In the genomic region with DNA sequence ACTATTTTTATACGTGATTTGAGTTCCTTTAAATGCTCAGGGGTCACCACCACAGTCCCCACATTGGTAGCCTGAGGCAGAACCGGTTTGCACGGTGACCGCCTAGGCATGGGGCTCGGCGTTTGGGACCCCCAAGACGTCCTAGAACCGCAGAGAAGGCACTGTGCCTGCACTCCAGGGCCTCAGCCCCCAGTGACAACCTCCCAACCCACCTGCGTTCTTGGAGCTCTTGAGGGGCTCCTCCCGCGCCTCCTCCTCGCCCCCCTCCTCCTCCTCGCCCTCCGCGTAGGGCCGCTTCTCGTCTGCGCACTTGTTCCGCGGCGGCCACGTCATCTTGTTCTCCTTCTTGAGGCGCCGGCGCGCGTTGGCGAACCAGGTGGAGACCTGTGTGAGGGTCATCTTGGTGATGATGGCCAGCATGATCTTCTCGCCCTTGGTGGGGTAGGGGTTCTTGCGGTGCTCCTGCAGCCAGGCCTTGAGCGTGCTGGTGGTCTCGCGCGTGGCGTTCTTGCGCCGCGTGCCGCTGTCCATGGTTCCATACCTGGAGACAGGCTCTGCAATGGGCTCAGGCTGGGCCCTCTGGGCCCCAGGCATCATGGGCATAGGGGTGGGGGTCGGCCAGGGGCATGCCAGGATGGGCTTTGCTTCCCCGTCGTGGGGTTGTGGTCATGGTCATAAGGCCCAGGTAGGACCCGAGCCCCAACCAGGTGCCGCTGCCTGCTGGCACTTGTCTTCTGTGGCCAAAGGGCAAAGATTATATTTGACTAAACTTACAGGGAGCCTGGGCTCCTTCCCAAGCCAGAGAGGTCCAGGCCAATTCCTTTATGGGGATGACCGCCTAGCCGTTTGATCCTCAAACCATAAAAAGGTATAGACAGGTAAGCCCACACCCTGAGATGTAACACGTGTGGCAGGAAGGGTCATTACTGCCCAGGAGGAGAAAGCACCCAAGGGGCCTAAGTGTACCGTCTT, we compare ENCODE assay signal across 1 cellular context.
TF ChIP-seq lines count a peak whose summit lies in the region.

No MANE protein-coding gene starts in this region.

TF ChIP-seq in A549, 52 proteins besides CTCF, POLR2A, EP300 and RAD21:
- TF ChIP-seq, protein P1, sequence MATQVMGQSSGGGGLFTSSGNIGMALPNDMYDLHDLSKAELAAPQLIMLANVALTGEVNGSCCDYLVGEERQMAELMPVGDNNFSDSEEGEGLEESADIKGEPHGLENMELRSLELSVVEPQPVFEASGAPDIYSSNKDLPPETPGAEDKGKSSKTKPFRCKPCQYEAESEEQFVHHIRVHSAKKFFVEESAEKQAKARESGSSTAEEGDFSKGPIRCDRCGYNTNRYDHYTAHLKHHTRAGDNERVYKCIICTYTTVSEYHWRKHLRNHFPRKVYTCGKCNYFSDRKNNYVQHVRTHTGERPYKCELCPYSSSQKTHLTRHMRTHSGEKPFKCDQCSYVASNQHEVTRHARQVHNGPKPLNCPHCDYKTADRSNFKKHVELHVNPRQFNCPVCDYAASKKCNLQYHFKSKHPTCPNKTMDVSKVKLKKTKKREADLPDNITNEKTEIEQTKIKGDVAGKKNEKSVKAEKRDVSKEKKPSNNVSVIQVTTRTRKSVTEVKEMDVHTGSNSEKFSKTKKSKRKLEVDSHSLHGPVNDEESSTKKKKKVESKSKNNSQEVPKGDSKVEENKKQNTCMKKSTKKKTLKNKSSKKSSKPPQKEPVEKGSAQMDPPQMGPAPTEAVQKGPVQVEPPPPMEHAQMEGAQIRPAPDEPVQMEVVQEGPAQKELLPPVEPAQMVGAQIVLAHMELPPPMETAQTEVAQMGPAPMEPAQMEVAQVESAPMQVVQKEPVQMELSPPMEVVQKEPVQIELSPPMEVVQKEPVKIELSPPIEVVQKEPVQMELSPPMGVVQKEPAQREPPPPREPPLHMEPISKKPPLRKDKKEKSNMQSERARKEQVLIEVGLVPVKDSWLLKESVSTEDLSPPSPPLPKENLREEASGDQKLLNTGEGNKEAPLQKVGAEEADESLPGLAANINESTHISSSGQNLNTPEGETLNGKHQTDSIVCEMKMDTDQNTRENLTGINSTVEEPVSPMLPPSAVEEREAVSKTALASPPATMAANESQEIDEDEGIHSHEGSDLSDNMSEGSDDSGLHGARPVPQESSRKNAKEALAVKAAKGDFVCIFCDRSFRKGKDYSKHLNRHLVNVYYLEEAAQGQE (IDR thresholded peaks at IDR 0.05), result peak; percentile 37; the same call in 1 of the 2 replicates
- no peak for TF ChIP-seq NR3C1 (IDR thresholded peaks at IDR 0.05)
